12 cellular contexts compared by ENCODE assay signal in genomic region chr3:14204605-14205284, GRCh38. TPM values are rescaled to one million over a fixed set of nuclear protein-coding genes. Genes with fewer than 3 reads are reported as not detected.
DNase-seq lines count a peak whose midpoint lies in the region; ATAC-seq and TF ChIP-seq lines count a peak whose summit lies in the region.
"Had no signal": no experiment of that assay in that cellular context is flagged by ENCODE, and none has a peak within 500 bp of the region (broad histone marks: within the 10 kb centered on the region; RNA-seq: fewer than 3 reads in every experiment).

No MANE protein-coding gene starts in this region.

- TF ChIP-seq CTCF in NB4 (IDR thresholded peaks at IDR 0.05; ENCODE audit: low read depth, low read length), result no peak
- no peak for TF ChIP-seq CTCF in brain microvascular endothelial cell (IDR thresholded peaks at IDR 0.05; ENCODE audit: low read depth, low read length, missing control alignments)
- TF ChIP-seq CTCF in right lobe of liver (IDR thresholded peaks at IDR 0.05), result no peak
- no peak for TF ChIP-seq CTCF in tibial nerve (IDR thresholded peaks at IDR 0.05)

- H3K27ac ChIP-seq in brain microvascular endothelial cell, result peak overlapping the region; percentile 13
- H3K27ac ChIP-seq in right lobe of liver, result peak overlapping the region; percentile 31 to 79 (median 58)
- H3K27ac ChIP-seq in tibial nerve, result peak overlapping the region in 3 of 4 donors; percentile 60 to 70 (median 66)

- peaks cover 7% of the 10 kb centered on the region for H3K36me3 Mint-ChIP-seq in activated T-cell treated with anti-CD3 and anti-CD28 coated beads, Interleukin-2, amount 50 U/mL, for 24 hours (ENCODE audit: low read depth)

- intact Hi-C loops in right lobe of liver (cut with DNase I), result loop anchor here (10.0 kb wide), 2 partner anchors 60 to 260 kb away; no protein-coding TSS in a partner anchor

- in situ Hi-C loops in brain microvascular endothelial cell (cut with HindIII; ENCODE audit: low pct_ligation_motif_present, low sequenced_read_pairs), result no loop called here

- ATAC-seq in right lobe of liver, result peak; percentile 58 to 72 (median 65)
- ATAC-seq in GM21619 (IDR thresholded peaks at IDR 0.05; ENCODE audit: unreplicated experiment), result no peak

- 20% methylated on average over 9 of the region's 10 CpGs for WGBS in right lobe of liver (ENCODE audit: insufficient coverage, low coverage, low lambda C conversion rate, missing lambda C conversion rate)
- 58 to 70% methylated on average over 10 of the region's 10 CpGs for WGBS in tibial nerve, 2 donors

- peak; percentile 31 to 82 for TF ChIP-seq EP300 in tibial nerve (IDR thresholded peaks at IDR 0.05)

- H3K27me3 ChIP-seq in brain microvascular endothelial cell (replicated peaks) (no peaks in the 10 kb centered on the region), right lobe of liver (no peaks in the 10 kb centered on the region), tibial nerve (no peaks in the 10 kb centered on the region)

- H3K4me3 ChIP-seq in NB4 (ENCODE audit: low read depth, low read length) (peak overlapping the region; percentile 7), brain microvascular endothelial cell (ENCODE audit: low read depth, low read length) (no peak overlapping the region), right lobe of liver (no peak overlapping the region), tibial nerve (no peak overlapping the region)

- no peaks in the 10 kb centered on the region for H3K9me3 Mint-ChIP-seq in activated T-cell treated with anti-CD3 and anti-CD28 coated beads, Interleukin-2, amount 50 U/mL, for 24 hours
- H3K9me3 Mint-ChIP-seq: activated T-helper 1 cell treated with anti-CD3 and anti-CD28 coated beads, Interleukin-12 subunit alpha, Interleukin-12 subunit beta, Interleukin-2, Interleukin-4 antibody, amounts not matched to agents 30 ng/mL and 10 ng/mL and 1 ng/mL, durations not matched to agents 14 hours and 24 hours and 36 hours; dendritic cell treated with granulocyte-macrophage colony-stimulating factor and Interleukin-4, amounts not matched to agents 40 ng/mL and 50 ng/mL, for 4 days had no signal

- peaks cover 0 to 42% (median 20%) of the 10 kb centered on the region in 4 donors for H3K4me1 ChIP-seq in right lobe of liver
- H3K4me1 ChIP-seq in tibial nerve, result peaks cover 0 to 54% (median 19%) of the 10 kb centered on the region in 4 donors

- no peak overlapping the region for H3K4me3 Mint-ChIP-seq in activated T-cell treated with anti-CD3 and anti-CD28 coated beads, Interleukin-2, amount 50 U/mL, for 24 hours
- H3K4me3 Mint-ChIP-seq: activated T-helper 1 cell treated with anti-CD3 and anti-CD28 coated beads, Interleukin-12 subunit alpha, Interleukin-12 subunit beta, Interleukin-2, Interleukin-4 antibody, amounts not matched to agents 30 ng/mL and 10 ng/mL and 1 ng/mL, durations not matched to agents 14 hours and 24 hours and 36 hours; dendritic cell treated with granulocyte-macrophage colony-stimulating factor and Interleukin-4, amounts not matched to agents 40 ng/mL and 50 ng/mL, for 4 days had no signal

- H3K27ac Mint-ChIP-seq in activated T-cell treated with anti-CD3 and anti-CD28 coated beads, Interleukin-2, amount 50 U/mL, for 24 hours, result no peak overlapping the region
- H3K27ac Mint-ChIP-seq: activated T-helper 1 cell treated with anti-CD3 and anti-CD28 coated beads, Interleukin-12 subunit alpha, Interleukin-12 subunit beta, Interleukin-2, Interleukin-4 antibody, amounts not matched to agents 30 ng/mL and 10 ng/mL and 1 ng/mL, durations not matched to agents 14 hours and 24 hours and 36 hours; dendritic cell treated with granulocyte-macrophage colony-stimulating factor and Interleukin-4, amounts not matched to agents 40 ng/mL and 50 ng/mL, for 4 days had no signal

- no peaks in the 10 kb centered on the region for H3K9me3 ChIP-seq in right lobe of liver
- no peaks in the 10 kb centered on the region for H3K9me3 ChIP-seq in tibial nerve

- no peaks in the 10 kb centered on the region for H3K27me3 Mint-ChIP-seq in activated T-cell treated with anti-CD3 and anti-CD28 coated beads, Interleukin-2, amount 50 U/mL, for 24 hours
- H3K27me3 Mint-ChIP-seq: dendritic cell treated with granulocyte-macrophage colony-stimulating factor and Interleukin-4, amounts not matched to agents 40 ng/mL and 50 ng/mL, for 4 days had no signal

- peak; percentile 95 for DNase-seq in NB4 (ENCODE audit: low read depth)
- peak; percentile 66 for DNase-seq in brain microvascular endothelial cell
- peak in 2 of 3 donors; percentile 60 to 70 for DNase-seq in right lobe of liver
- DNase-seq in tibial nerve (ENCODE audit: low spot score in 2 of 2), result peak; percentile 37 to 73
- no peak for DNase-seq in activated T-cell treated with anti-CD3 and anti-CD28 coated beads, Interleukin-2, amount 50 U/mL, for 24 hours
- no peak for DNase-seq in NCI-H748 (lab: John Stamatoyannopoulos, UW; ENCODE audit: unreplicated experiment)
- DNase-seq: NCI-H446 treated with DMSO at 0.1 percent for 48 hours, nucleus accumbens, T1000 had no signal

- H3K36me3 ChIP-seq in brain microvascular endothelial cell (replicated peaks) (no peaks in the 10 kb centered on the region), right lobe of liver (no peaks in the 10 kb centered on the region), tibial nerve (peaks cover 0 to under 1% (median 0%) of the 10 kb centered on the region in 3 donors)

- TF ChIP-seq POLR2A in NB4 (IDR thresholded peaks at IDR 0.05; ENCODE audit: extremely low read depth, insufficient read length), result peak; percentile 24
- no peak for TF ChIP-seq POLR2A in right lobe of liver (IDR thresholded peaks at IDR 0.05)
- no peak for TF ChIP-seq POLR2A in tibial nerve (IDR thresholded peaks at IDR 0.05)

- H3K4me1 Mint-ChIP-seq in activated T-cell treated with anti-CD3 and anti-CD28 coated beads, Interleukin-2, amount 50 U/mL, for 24 hours (ENCODE audit: low read depth), result peaks cover 5% of the 10 kb centered on the region

RNA-seq across cellular contexts. Expression of gene LSM3, which starts 26.1 kb away (rescaled TPM):
- total RNA-seq in right lobe of liver, result 1 to 10 TPM; 4.5 to 7.4 (median 6.1) TPM
- total RNA-seq in tibial nerve, result 1 to 10 TPM; 4.8 to 7.9 (median 5.8) TPM

RNA-seq across cellular contexts. Expression of gene XPC, which starts 26.3 kb away (rescaled TPM):
- total RNA-seq in right lobe of liver (10 to 100 TPM; 14.4 to 23.1 (median 20.0) TPM), tibial nerve (10 to 100 TPM; 47.7 to 77.1 (median 61.3) TPM)

Comparison
In these comparisons a context has a peak if more than half of its experiments do, and no peak if none do; other contexts are left out.
1. DNase-seq: peak in NB4 (single experiment), brain microvascular endothelial cell (single experiment), right lobe of liver (2 of 3) and tibial nerve (2 of 2); none in activated T-cell treated with anti-CD3 and anti-CD28 coated beads, Interleukin-2, amount 50 U/mL, for 24 hours (single experiment) and NCI-H748 (single experiment).
2. H3K27ac ChIP-seq: peak in every context shown above with its lines; median percentile 66 in tibial nerve; 58 in right lobe of liver; 13 in brain microvascular endothelial cell.